Comparison of ENCODE assay signal across 18 cellular contexts in the genomic region with DNA sequence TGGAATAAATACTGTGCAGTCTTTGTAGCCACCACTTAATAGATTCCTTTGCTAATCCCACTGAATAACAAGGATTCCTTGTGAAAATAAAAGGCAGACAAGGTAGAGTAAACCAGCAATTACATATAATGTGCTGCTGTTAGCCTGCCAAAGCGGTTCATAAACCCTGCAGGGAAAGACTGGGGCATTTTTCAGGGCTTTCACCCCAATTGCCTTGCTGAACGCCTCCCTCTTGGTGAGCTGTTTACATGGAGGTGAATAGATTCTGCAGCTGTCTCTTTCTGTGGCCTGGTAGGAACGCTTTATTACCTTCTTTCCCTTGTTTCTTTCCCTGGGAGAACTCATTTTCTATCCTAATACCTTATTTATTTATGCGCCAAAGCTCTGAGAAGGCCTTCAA.
DNase-seq lines count a peak whose midpoint lies in the region; TF ChIP-seq lines count a peak whose summit lies in the region.
"Had no signal": no experiment of that assay in that cellular context is flagged by ENCODE, and none has a peak within 500 bp of the region (broad histone marks: within the 10 kb centered on the region; RNA-seq: fewer than 3 reads in every experiment).

No MANE protein-coding gene starts in this region.

- DNase-seq in NCI-H146 treated with DMSO at 0.1 percent for 48 hours (lab: John Stamatoyannopoulos, UW; ENCODE audit: unreplicated experiment) (peak; percentile 30), superior temporal gyrus (ENCODE audit: extremely low spot score) (peak; percentile 31), NCI-H2227 (lab: John Stamatoyannopoulos, UW; ENCODE audit: unreplicated experiment) (no peak), esophagus squamous epithelium (lab: John Stamatoyannopoulos, UW) (no peak), OCI-M2 (lab: John Stamatoyannopoulos, UW; ENCODE audit: unreplicated experiment) (no peak)
- DNase-seq: CD4-positive, CD25-positive, alpha-beta regulatory T cell; IMR-90; Karpas-422; MG63; NCI-H2029 treated with DMSO at 0.1 percent for 48 hours; NCI-H2171 treated with DMSO at 0.1 percent for 48 hours; NCI-H510A treated with DMSO at 0.1 percent for 48 hours; NK-92 treated with Interleukin-12 subunit alpha and Interleukin-12 subunit beta, amount 100 ng/mL, for 24 hours; OCI-M1; RPMI8226 had no signal

- TF ChIP-seq POLR2A in esophagus squamous epithelium (IDR thresholded peaks at IDR 0.05): no peak

- H3K27me3 Mint-ChIP-seq in brain: no peaks in the 10 kb centered on the region
- no peaks in the 10 kb centered on the region for H3K27me3 Mint-ChIP-seq in nephron (ENCODE audit: low read depth)
- H3K27me3 Mint-ChIP-seq: B cell; CD4-positive, CD25-positive, alpha-beta regulatory T cell had no signal

- intact Hi-C loops in esophagus squamous epithelium (cut with DNase I): no loop called here

- H3K27me3 ChIP-seq in esophagus squamous epithelium: no peaks in the 10 kb centered on the region
- H3K27me3 ChIP-seq: MG63 had no signal

- no peak for TF ChIP-seq CTCF in brain (conservative IDR thresholded peaks at IDR 0.05)
- no peak for TF ChIP-seq CTCF in nephron (IDR thresholded peaks at IDR 0.05; ENCODE audit: unreplicated experiment in 3 of 3)
- TF ChIP-seq CTCF in esophagus squamous epithelium (IDR thresholded peaks at IDR 0.05): no peak

- H3K4me3 Mint-ChIP-seq in brain: peak overlapping the region in 4 of 5 experiments; percentile 15 to 65 (median 54)
- no peak overlapping the region for H3K4me3 Mint-ChIP-seq in nephron
- H3K4me3 Mint-ChIP-seq: B cell had no signal

- H3K4me3 ChIP-seq in esophagus squamous epithelium: no peak overlapping the region
- H3K4me3 ChIP-seq: MG63 had no signal

- H3K36me3 Mint-ChIP-seq in brain: no peaks in the 10 kb centered on the region
- H3K36me3 Mint-ChIP-seq in nephron (ENCODE audit: low read depth): no peaks in the 10 kb centered on the region
- H3K36me3 Mint-ChIP-seq: CD4-positive, CD25-positive, alpha-beta regulatory T cell had no signal

- H3K36me3 ChIP-seq in esophagus squamous epithelium: no peaks in the 10 kb centered on the region
- H3K36me3 ChIP-seq: MG63 had no signal

- H3K27ac ChIP-seq in esophagus squamous epithelium: no peak overlapping the region

- H3K9me3 ChIP-seq in esophagus squamous epithelium: no peaks in the 10 kb centered on the region
- H3K9me3 ChIP-seq: MG63 had no signal

- peak overlapping the region; percentile 64 to 87 (median 80) for H3K27ac Mint-ChIP-seq in brain
- peak overlapping the region in 2 of 3 experiments; percentile 12 to 60 for H3K27ac Mint-ChIP-seq in nephron
- H3K27ac Mint-ChIP-seq: B cell had no signal

- no peaks in the 10 kb centered on the region for H3K4me1 ChIP-seq in esophagus squamous epithelium

- H3K4me1 Mint-ChIP-seq in brain (peaks cover 62% of the 10 kb centered on the region), nephron (peaks cover 34% of the 10 kb centered on the region)
- H3K4me1 Mint-ChIP-seq: B cell had no signal

- 51 to 56% methylated on average over 4 of the region's 4 CpGs for WGBS in esophagus squamous epithelium, 2 donors

- H3K9me3 Mint-ChIP-seq in brain: peaks cover 0 to 19% (median 11%) of the 10 kb centered on the region in 5 experiments
- peaks cover 6% of the 10 kb centered on the region for H3K9me3 Mint-ChIP-seq in nephron

Comparison
In these comparisons a context has a peak if more than half of its experiments do, and no peak if none do; other contexts are left out.
1. DNase-seq: peak in NCI-H146 treated with DMSO at 0.1 percent for 48 hours (single experiment) and superior temporal gyrus (single experiment); none in NCI-H2227 (single experiment), esophagus squamous epithelium (single experiment) and OCI-M2 (single experiment).
2. H3K4me3 Mint-ChIP-seq: peak in brain (4 of 5); none in nephron (0 of 3).